ENCODE assay signal across 1 cellular context in genomic region chr14:77097689-77098469, GRCh38.
TF ChIP-seq lines count a peak whose summit lies in the region.

Gene CIPC (plus strand): TSS chr14:77098258. CDS start chr14:77105709, 7,451 bp downstream.

TF ChIP-seq in HEK293, 187 proteins besides CTCF, POLR2A, EP300 and RAD21 (continued from another document and continues in another):
- TF ChIP-seq ZBTB7A (tag by site-specific recombination; IDR thresholded peaks at IDR 0.05; ENCODE audit: low read depth) = peak; percentile 81; the same call in 1 of the 2 replicates
- TF ChIP-seq SCRT1 (tag by site-specific recombination; IDR thresholded peaks at IDR 0.05; ENCODE audit: borderline replicate concordance) = no peak
- TF ChIP-seq GLIS2 (tag by site-specific recombination; IDR thresholded peaks at IDR 0.05) = peak; percentile 72
- TF ChIP-seq, protein P1, sequence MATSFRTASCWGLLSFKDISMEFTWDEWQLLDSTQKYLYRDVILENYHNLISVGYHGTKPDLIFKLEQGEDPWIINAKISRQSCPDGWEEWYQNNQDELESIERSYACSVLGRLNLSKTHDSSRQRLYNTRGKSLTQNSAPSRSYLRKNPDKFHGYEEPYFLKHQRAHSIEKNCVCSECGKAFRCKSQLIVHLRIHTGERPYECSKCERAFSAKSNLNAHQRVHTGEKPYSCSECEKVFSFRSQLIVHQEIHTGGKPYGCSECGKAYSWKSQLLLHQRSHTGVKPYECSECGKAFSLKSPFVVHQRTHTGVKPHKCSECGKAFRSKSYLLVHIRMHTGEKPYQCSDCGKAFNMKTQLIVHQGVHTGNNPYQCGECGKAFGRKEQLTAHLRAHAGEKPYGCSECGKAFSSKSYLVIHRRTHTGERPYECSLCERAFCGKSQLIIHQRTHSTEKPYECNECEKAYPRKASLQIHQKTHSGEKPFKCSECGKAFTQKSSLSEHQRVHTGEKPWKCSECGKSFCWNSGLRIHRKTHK (tag by site-specific recombination; IDR thresholded peaks at IDR 0.05) = no peak
- TF ChIP-seq ZNF2 (tag by site-specific recombination; IDR thresholded peaks at IDR 0.05) = 0 out of 2 replicates have a peak, but pooled peaks have one; percentile 80
- TF ChIP-seq ZNF16 (tag by site-specific recombination; IDR thresholded peaks at IDR 0.05; ENCODE audit: low read depth) = no peak
- no peak for TF ChIP-seq ZFP3 (tag by site-specific recombination; IDR thresholded peaks at IDR 0.05; ENCODE audit: low read depth)
- no peak for TF ChIP-seq BCL11A (tag by site-specific recombination; IDR thresholded peaks at IDR 0.05; ENCODE audit: low read depth)
- no peak for TF ChIP-seq ZNF510 (tag by site-specific recombination; IDR thresholded peaks at IDR 0.05; ENCODE audit: insufficient replicate concordance)
- TF ChIP-seq ZBTB17 (tag by site-specific recombination; IDR thresholded peaks at IDR 0.05) = peak; percentile 18; the same call in 1 of the 2 replicates
- TF ChIP-seq ZNF610 (tag by site-specific recombination; IDR thresholded peaks at IDR 0.05; ENCODE audit: borderline replicate concordance) = peak; percentile 65; the same call in 1 of the 2 replicates
- peak; percentile 90 for TF ChIP-seq ZNF660 (tag by site-specific recombination; IDR thresholded peaks at IDR 0.05)
- peak; percentile 44; the same call in 1 of the 2 replicates for TF ChIP-seq ZBTB44 (tag by site-specific recombination; IDR thresholded peaks at IDR 0.05)
- TF ChIP-seq ZBTB49 (tag by site-specific recombination; IDR thresholded peaks at IDR 0.05; ENCODE audit: low read depth) = no peak
- TF ChIP-seq ZBTB21 (tag by site-specific recombination; IDR thresholded peaks at IDR 0.05) = peak; percentile 32
- no peak for TF ChIP-seq SETDB1 (IDR thresholded peaks at IDR 0.05; ENCODE audit: insufficient read length, low read length)
- TF ChIP-seq SP7 (tag by site-specific recombination; IDR thresholded peaks at IDR 0.05) = peak; percentile 68; the same call in 1 of the 2 replicates
- TF ChIP-seq ZNF24 (tag by site-specific recombination; IDR thresholded peaks at IDR 0.05) = peak; percentile 55; the same call in 1 of the 2 replicates
- TF ChIP-seq KLF16 (tag by site-specific recombination; IDR thresholded peaks at IDR 0.05) = no peak
- TF ChIP-seq KLF17 (tag by site-specific recombination; IDR thresholded peaks at IDR 0.05) = no peak; the same call in 1 of the 2 replicates
- peak; percentile 46; the same call in 1 of the 2 replicates for TF ChIP-seq ZNF184 (tag by site-specific recombination; IDR thresholded peaks at IDR 0.05)
- no peak; the same call in 1 of the 2 replicates for TF ChIP-seq YY2 (tag by site-specific recombination; IDR thresholded peaks at IDR 0.05)
- no peak for TF ChIP-seq ZNF324 (tag by site-specific recombination; IDR thresholded peaks at IDR 0.05)
- no peak for TF ChIP-seq PRDM6 (tag by site-specific recombination; IDR thresholded peaks at IDR 0.05)
- peak; percentile 89 for TF ChIP-seq YY1 (tag by site-specific recombination; IDR thresholded peaks at IDR 0.05)
- TF ChIP-seq ZNF223 (tag by site-specific recombination; IDR thresholded peaks at IDR 0.05) = no peak
- no peak for TF ChIP-seq ZNF221 (tag by site-specific recombination; IDR thresholded peaks at IDR 0.05; ENCODE audit: borderline replicate concordance)
- TF ChIP-seq ZNF248 (tag by site-specific recombination; IDR thresholded peaks at IDR 0.05) = no peak
- TF ChIP-seq ZNF596 (tag by site-specific recombination; IDR thresholded peaks at IDR 0.05) = peak; percentile 69; the same call in 1 of the 2 replicates
- TF ChIP-seq ZNF335 (tag by site-specific recombination; conservative IDR thresholded peaks at IDR 0.05) = peak; percentile 87; the same call in 1 of the 2 replicates
- no peak for TF ChIP-seq ZNF707 (tag by site-specific recombination; IDR thresholded peaks at IDR 0.05)
- TF ChIP-seq ZNF138 (tag by site-specific recombination; IDR thresholded peaks at IDR 0.05; ENCODE audit: borderline replicate concordance) = no peak
- TF ChIP-seq, protein P2, sequence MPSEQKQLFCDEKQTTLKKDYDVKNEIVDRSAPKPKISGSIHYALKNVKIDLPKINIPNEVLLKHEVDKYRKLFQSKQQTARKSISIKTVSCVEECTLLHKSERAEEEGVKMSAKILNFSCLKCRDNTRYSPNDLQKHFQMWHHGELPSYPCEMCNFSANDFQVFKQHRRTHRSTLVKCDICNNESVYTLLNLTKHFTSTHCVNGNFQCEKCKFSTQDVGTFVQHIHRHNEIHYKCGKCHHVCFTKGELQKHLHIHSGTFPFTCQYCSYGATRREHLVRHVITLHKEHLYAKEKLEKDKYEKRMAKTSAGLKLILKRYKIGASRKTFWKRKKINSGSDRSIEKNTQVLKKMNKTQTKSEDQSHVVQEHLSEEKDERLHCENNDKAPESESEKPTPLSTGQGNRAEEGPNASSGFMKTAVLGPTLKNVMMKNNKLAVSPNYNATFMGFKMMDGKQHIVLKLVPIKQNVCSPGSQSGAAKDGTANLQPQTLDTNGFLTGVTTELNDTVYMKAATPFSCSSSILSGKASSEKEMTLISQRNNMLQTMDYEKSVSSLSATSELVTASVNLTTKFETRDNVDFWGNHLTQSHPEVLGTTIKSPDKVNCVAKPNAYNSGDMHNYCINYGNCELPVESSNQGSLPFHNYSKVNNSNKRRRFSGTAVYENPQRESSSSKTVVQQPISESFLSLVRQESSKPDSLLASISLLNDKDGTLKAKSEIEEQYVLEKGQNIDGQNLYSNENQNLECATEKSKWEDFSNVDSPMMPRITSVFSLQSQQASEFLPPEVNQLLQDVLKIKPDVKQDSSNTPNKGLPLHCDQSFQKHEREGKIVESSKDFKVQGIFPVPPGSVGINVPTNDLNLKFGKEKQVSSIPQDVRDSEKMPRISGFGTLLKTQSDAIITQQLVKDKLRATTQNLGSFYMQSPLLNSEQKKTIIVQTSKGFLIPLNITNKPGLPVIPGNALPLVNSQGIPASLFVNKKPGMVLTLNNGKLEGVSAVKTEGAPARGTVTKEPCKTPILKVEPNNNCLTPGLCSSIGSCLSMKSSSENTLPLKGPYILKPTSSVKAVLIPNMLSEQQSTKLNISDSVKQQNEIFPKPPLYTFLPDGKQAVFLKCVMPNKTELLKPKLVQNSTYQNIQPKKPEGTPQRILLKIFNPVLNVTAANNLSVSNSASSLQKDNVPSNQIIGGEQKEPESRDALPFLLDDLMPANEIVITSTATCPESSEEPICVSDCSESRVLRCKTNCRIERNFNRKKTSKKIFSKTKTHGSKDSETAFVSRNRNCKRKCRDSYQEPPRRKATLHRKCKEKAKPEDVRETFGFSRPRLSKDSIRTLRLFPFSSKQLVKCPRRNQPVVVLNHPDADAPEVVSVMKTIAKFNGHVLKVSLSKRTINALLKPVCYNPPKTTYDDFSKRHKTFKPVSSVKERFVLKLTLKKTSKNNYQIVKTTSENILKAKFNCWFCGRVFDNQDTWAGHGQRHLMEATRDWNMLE (tag by site-specific recombination; conservative IDR thresholded peaks at IDR 0.05; ENCODE audit: low read depth) = peak; percentile 61
- TF ChIP-seq, protein P3, sequence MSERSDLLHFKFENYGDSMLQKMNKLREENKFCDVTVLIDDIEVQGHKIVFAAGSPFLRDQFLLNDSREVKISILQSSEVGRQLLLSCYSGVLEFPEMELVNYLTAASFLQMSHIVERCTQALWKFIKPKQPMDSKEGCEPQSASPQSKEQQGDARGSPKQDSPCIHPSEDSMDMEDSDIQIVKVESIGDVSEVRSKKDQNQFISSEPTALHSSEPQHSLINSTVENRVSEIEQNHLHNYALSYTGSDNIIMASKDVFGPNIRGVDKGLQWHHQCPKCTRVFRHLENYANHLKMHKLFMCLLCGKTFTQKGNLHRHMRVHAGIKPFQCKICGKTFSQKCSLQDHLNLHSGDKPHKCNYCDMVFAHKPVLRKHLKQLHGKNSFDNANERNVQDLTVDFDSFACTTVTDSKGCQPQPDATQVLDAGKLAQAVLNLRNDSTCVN (tag by site-specific recombination; optimal IDR thresholded peaks at IDR 0.05) = peak; percentile 82
- peak; percentile 97 for TF ChIP-seq SP3 (tag by site-specific recombination; IDR thresholded peaks at IDR 0.05)
- no peak for TF ChIP-seq ZSCAN5A (tag by site-specific recombination; IDR thresholded peaks at IDR 0.05)
- no peak for TF ChIP-seq ZNF266 (tag by site-specific recombination; IDR thresholded peaks at IDR 0.05; ENCODE audit: low read depth)
- TF ChIP-seq KLF8 (tag by site-specific recombination; IDR thresholded peaks at IDR 0.05) = peak; percentile 92
- TF ChIP-seq FEZF1 (tag by site-specific recombination; IDR thresholded peaks at IDR 0.05) = peak; percentile 27; the same call in 1 of the 2 replicates
- no peak for TF ChIP-seq ZNF555 (tag by site-specific recombination; conservative IDR thresholded peaks at IDR 0.05)
- TF ChIP-seq PRDM4 (tag by site-specific recombination; IDR thresholded peaks at IDR 0.05) = no peak
